Comparison of ENCODE assay signal across 8 cellular contexts in the genomic region with DNA sequence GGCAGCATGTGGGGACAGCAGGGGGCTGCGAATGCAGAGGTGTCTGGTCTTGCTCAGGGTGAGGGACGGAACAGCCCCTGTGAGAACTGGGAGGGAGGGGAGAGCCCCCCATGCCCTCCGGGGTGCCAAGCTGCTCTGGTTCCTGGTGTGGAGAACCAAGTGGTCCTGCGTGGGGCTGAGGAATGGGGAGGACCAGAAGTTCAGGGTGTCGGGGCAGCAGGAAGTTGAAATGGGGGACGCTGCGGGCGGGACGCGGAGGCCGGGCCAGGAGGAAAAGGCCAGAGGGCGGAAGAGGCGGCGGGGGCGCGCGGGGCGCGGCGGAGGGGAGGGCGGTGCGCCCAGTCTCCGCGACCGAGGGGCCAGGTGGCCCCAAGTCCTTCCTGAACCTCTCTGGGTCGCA. TPM values are rescaled to one million over a fixed set of nuclear protein-coding genes. Genes with fewer than 3 reads are reported as not detected.
A peak's percentile ranks its signal among the peaks of the same experiment; 100 is the strongest.
DNase-seq lines count a peak whose midpoint lies in the region; ATAC-seq and TF ChIP-seq lines count a peak whose summit lies in the region.

No MANE protein-coding gene starts in this region.

- no peaks in the 10 kb centered on the region for H3K9me2 ChIP-seq in MM.1S (replicated peaks; ENCODE audit: insufficient read depth, low read length)

- no peaks in the 10 kb centered on the region for H3K9me3 ChIP-seq in CD8-positive, alpha-beta memory T cell (ENCODE audit: low read length)
- no peaks in the 10 kb centered on the region for H3K9me3 ChIP-seq in MM.1S (replicated peaks; ENCODE audit: insufficient read depth, low read length)
- H3K9me3 ChIP-seq in esophagus muscularis mucosa = no peaks in the 10 kb centered on the region
- H3K9me3 ChIP-seq in ovary = no peaks in the 10 kb centered on the region

- H3K4me3 Mint-ChIP-seq in CD8-positive, alpha-beta memory T cell = peak overlapping the region; percentile 58 to 88 (median 78)

- peaks cover 4% of the 10 kb centered on the region for H3K4me1 ChIP-seq in CD8-positive, alpha-beta memory T cell (ENCODE audit: insufficient read depth, low read length)
- H3K4me1 ChIP-seq in MM.1S (ENCODE audit: low read length) (no peaks in the 10 kb centered on the region), esophagus muscularis mucosa (peaks cover 9 to 20% (median 15%) of the 10 kb centered on the region in 4 donors), ovary (ENCODE audit: insufficient read depth) (peaks cover 5% of the 10 kb centered on the region)

- peaks cover 0 to 3% (median 0%) of the 10 kb centered on the region in 3 donors for H3K36me3 Mint-ChIP-seq in CD8-positive, alpha-beta memory T cell

- ATAC-seq in GM19023 (IDR thresholded peaks at IDR 0.05; ENCODE audit: unreplicated experiment) = no peak

- H3K27me3 ChIP-seq in CD8-positive, alpha-beta memory T cell (ENCODE audit: insufficient read depth, low read length, poor library complexity, severe bottlenecking) = no peaks in the 10 kb centered on the region
- H3K27me3 ChIP-seq in MM.1S (replicated peaks; ENCODE audit: insufficient read depth, low read length) (peaks cover 45% of the 10 kb centered on the region), esophagus muscularis mucosa (peaks cover 0 to 16% (median 0%) of the 10 kb centered on the region in 4 donors), ovary (no peaks in the 10 kb centered on the region)

- H3K4me2 ChIP-seq in MM.1S (ENCODE audit: low read depth, low read length) = peak overlapping the region; percentile 60; the same call in 1 of the 2 replicates

- no peak for TF ChIP-seq CTCF in MM.1S (IDR thresholded peaks at IDR 0.05; ENCODE audit: low read length)
- no peak for TF ChIP-seq CTCF in esophagus muscularis mucosa (IDR thresholded peaks at IDR 0.05)
- no peak for TF ChIP-seq CTCF in ovary (IDR thresholded peaks at IDR 0.05)

- no peaks in the 10 kb centered on the region for H3K9me3 Mint-ChIP-seq in CD8-positive, alpha-beta memory T cell

- CTCF ChIA-PET in CD8-positive, alpha-beta memory T cell (lab: Charles Lee) = interaction anchor here (0.9 to 2.8 kb wide), 13 partner anchors 9 to 381 kb away, joined by 3 to 19 read pairs (median 5); a partner anchor contains a TSS

- no peak overlapping the region for H3K27ac Mint-ChIP-seq in CD8-positive, alpha-beta memory T cell

- intact Hi-C loops in esophagus muscularis mucosa (cut with DNase I) = no loop called here
- intact Hi-C loops in ovary (cut with DNase I) = loop anchor here in 1 of 4 donors (10.0 kb wide), 1 partner anchor 100 kb away; a partner anchor contains a TSS

- peak overlapping the region; percentile 21; the same call in 1 of the 2 replicates for H3K9ac ChIP-seq in MM.1S (ENCODE audit: low read length)

- DNase-seq in CD8-positive, alpha-beta memory T cell = no peak
- DNase-seq in MM.1S (no peak), esophagus muscularis mucosa (ENCODE audit: extremely low spot score) (no peak), ovary (peak in 3 of 5 donors; percentile 50 to 78 (median 67)), NCI-H748 treated with DMSO at 0.1 percent for 48 hours (lab: John Stamatoyannopoulos, UW) (no peak), 8988T (no peak), OCI-M2 (lab: John Stamatoyannopoulos, UW; ENCODE audit: unreplicated experiment) (no peak)

- H3K36me3 ChIP-seq in CD8-positive, alpha-beta memory T cell (ENCODE audit: insufficient read depth, low read length) = no peaks in the 10 kb centered on the region
- H3K36me3 ChIP-seq in MM.1S (replicated peaks; ENCODE audit: insufficient read depth, low read length) (no peaks in the 10 kb centered on the region), esophagus muscularis mucosa (no peaks in the 10 kb centered on the region), ovary (no peaks in the 10 kb centered on the region)

- TF ChIP-seq EP300 in esophagus muscularis mucosa (IDR thresholded peaks at IDR 0.05) (no peak), ovary (IDR thresholded peaks at IDR 0.05) (no peak)

- POLR2A ChIA-PET in CD8-positive, alpha-beta memory T cell (lab: Charles Lee) = interaction anchor here (1.0 kb wide), 1 partner anchor 97 kb away, joined by 3 read pairs; no protein-coding TSS in a partner anchor

- peaks cover 0 to 10% (median 0%) of the 10 kb centered on the region in 3 donors for H3K4me1 Mint-ChIP-seq in CD8-positive, alpha-beta memory T cell

- no peaks in the 10 kb centered on the region for H3K79me2 ChIP-seq in MM.1S (ENCODE audit: low read length)

- peak overlapping the region; percentile 67 for H2AFZ ChIP-seq in MM.1S (ENCODE audit: low read length)

- no peak overlapping the region for H3K27ac ChIP-seq in CD8-positive, alpha-beta memory T cell (ENCODE audit: low read depth, low read length)
- H3K27ac ChIP-seq in MM.1S (ENCODE audit: low read length) = no peak overlapping the region
- peak overlapping the region in 3 of 4 donors; percentile 40 to 58 (median 54) for H3K27ac ChIP-seq in esophagus muscularis mucosa (replicated peaks in 1 of 4)
- H3K27ac ChIP-seq in ovary = peak overlapping the region in 1 of 2 donors; percentile 49

- H3K4me3 ChIP-seq in CD8-positive, alpha-beta memory T cell (ENCODE audit: low read length) = no peak overlapping the region
- H3K4me3 ChIP-seq in MM.1S (ENCODE audit: low read length) = peak overlapping the region; percentile 43
- peak overlapping the region; percentile 58 to 73 (median 64) for H3K4me3 ChIP-seq in esophagus muscularis mucosa
- peak overlapping the region; percentile 62 for H3K4me3 ChIP-seq in ovary

- H3F3A ChIP-seq in MM.1S (ENCODE audit: insufficient read depth, low read length) = no peaks in the 10 kb centered on the region

- WGBS in esophagus muscularis mucosa = 8% methylated on average over 24 of the region's 26 CpGs
- WGBS in ovary, 3 donors = 6 to 7% (median 6%) methylated on average over 23 to 26 of the region's 26 CpGs

- TF ChIP-seq POLR2A in esophagus muscularis mucosa (IDR thresholded peaks at IDR 0.05; ENCODE audit: low read depth) (no peak), ovary (IDR thresholded peaks at IDR 0.05) (no peak)

- peaks cover 4 to 12% of the 10 kb centered on the region in 2 donors for H3K27me3 Mint-ChIP-seq in CD8-positive, alpha-beta memory T cell

- H4K20me1 ChIP-seq in MM.1S (ENCODE audit: insufficient read depth, low read length) = no peaks in the 10 kb centered on the region

RNA-seq across cellular contexts. Expression of a gene that starts 3.6 kb away (rescaled TPM):
- not detected for total RNA-seq in CD8-positive, alpha-beta memory T cell
- 0.32 TPM for polyA plus RNA-seq in CD8-positive, alpha-beta memory T cell
- total RNA-seq in esophagus muscularis mucosa (1 to 10 TPM in 1 of 4 donors, under 1 TPM in 2, not detected in 1; 0.17 to 1.9 (median 0.42) TPM), ovary (10 to 100 TPM in 1 of 7 donors, 1 to 10 TPM in 1, under 1 TPM in 3, not detected in 2; 0.66 to 12.8 (median 0.90) TPM)
- polyA plus RNA-seq in ovary = under 1 TPM in 1 of 2 donors, not detected in 1; 0.17 TPM

RNA-seq across cellular contexts. Expression of a gene that starts 28.1 kb away (rescaled TPM):
- not detected for total RNA-seq in CD8-positive, alpha-beta memory T cell
- not detected for polyA plus RNA-seq in CD8-positive, alpha-beta memory T cell
- total RNA-seq in esophagus muscularis mucosa (not detected), ovary (10 to 100 TPM in 1 of 7 donors, under 1 TPM in 2, not detected in 4; 0.87 to 29.4 (median 1.00) TPM)
- not detected for polyA plus RNA-seq in ovary

Comparison
In these comparisons a context has a peak if more than half of its experiments do, and no peak if none do; other contexts are left out.
1. DNase-seq: peak in ovary (3 of 5); none in CD8-positive, alpha-beta memory T cell (0 of 5), MM.1S (single experiment), esophagus muscularis mucosa (single experiment), NCI-H748 treated with DMSO at 0.1 percent for 48 hours (single experiment), 8988T (single experiment) and OCI-M2 (single experiment).
2. H3K27ac ChIP-seq: peak in esophagus muscularis mucosa (3 of 4); none in CD8-positive, alpha-beta memory T cell (single experiment) and MM.1S (single experiment).